Comparison of ENCODE assay signal across 18 cellular contexts in genomic region chr2:165637396-165637795, GRCh38.
"Had no signal": no experiment of that assay in that cellular context is flagged by ENCODE, and none has a peak within 500 bp of the region (broad histone marks: within the 10 kb centered on the region; RNA-seq: fewer than 3 reads in every experiment).

No MANE protein-coding gene starts in this region.

- H3K36me3 Mint-ChIP-seq: activated naive CD4-positive, alpha-beta T cell treated with anti-CD3 and anti-CD28 coated beads, Interleukin-2, amount 50 U/mL, for 24 hours; naive thymus-derived CD8-positive, alpha-beta T cell had no signal

- DNase-seq: activated CD4-positive, alpha-beta T cell treated with anti-CD3 and anti-CD28 coated beads for 1 hour; activated CD4-positive, alpha-beta T cell treated with anti-CD3 and anti-CD28 coated beads, Interleukin-2, amount 50 U/mL, for 4 hours; activated gamma-delta T cell; adrenal gland; effector CD8-positive, alpha-beta T cell; heart right ventricle; mesenchymal stem cell; naive thymus-derived CD8-positive, alpha-beta T cell; stimulated activated CD4-positive, alpha-beta T cell treated with anti-CD3 and anti-CD28 coated beads, Interleukin-12 subunit alpha, Interleukin-12 subunit beta, amount 100 ng/mL, for 4 hours; stimulated activated CD4-positive, alpha-beta T cell treated with anti-CD3 and anti-CD28 coated beads, Interleukin-1b, Interleukin-23, amount 100 ng/mL, for 48 hours; stimulated activated CD8-positive, alpha-beta memory T cell treated with anti-CD3 and anti-CD28 coated beads, Interleukin-4, amount 100 ng/mL, for 48 hours; stimulated activated naive CD4-positive, alpha-beta T cell; T-helper 17 cell had no signal

- H3K36me3 ChIP-seq: adrenal gland, heart right ventricle, prostate gland, right atrium auricular region had no signal

- H3K9me3 ChIP-seq: adrenal gland, heart right ventricle, prostate gland, right atrium auricular region had no signal

- H3K4me3 Mint-ChIP-seq: activated naive CD4-positive, alpha-beta T cell treated with anti-CD3 and anti-CD28 coated beads, Interleukin-2, amount 50 U/mL, for 24 hours; naive thymus-derived CD8-positive, alpha-beta T cell; T-helper 17 cell had no signal

- H3K27me3 ChIP-seq: adrenal gland, heart right ventricle, right atrium auricular region had no signal

- H3K27ac ChIP-seq: adrenal gland, heart right ventricle, prostate gland, right atrium auricular region, VCaP had no signal

- H3K4me1 Mint-ChIP-seq: activated naive CD4-positive, alpha-beta T cell treated with anti-CD3 and anti-CD28 coated beads, Interleukin-2, amount 50 U/mL, for 24 hours; naive thymus-derived CD8-positive, alpha-beta T cell; T-helper 17 cell had no signal

- FAIRE-seq: urothelium cell line had no signal

- H3K4me1 ChIP-seq: adrenal gland, prostate gland had no signal

- H3K9me3 Mint-ChIP-seq: activated naive CD4-positive, alpha-beta T cell treated with anti-CD3 and anti-CD28 coated beads, Interleukin-2, amount 50 U/mL, for 24 hours; naive thymus-derived CD8-positive, alpha-beta T cell had no signal

- H3K4me3 ChIP-seq: adrenal gland, heart right ventricle, prostate gland, right atrium auricular region had no signal

- H3K27ac Mint-ChIP-seq: activated naive CD4-positive, alpha-beta T cell treated with anti-CD3 and anti-CD28 coated beads, Interleukin-2, amount 50 U/mL, for 24 hours; naive thymus-derived CD8-positive, alpha-beta T cell; T-helper 17 cell had no signal
